Comparison of ENCODE assay signal across 21 cellular contexts in genomic region chr7:19133390-19133789, GRCh38. TPM values are rescaled to one million over a fixed set of nuclear protein-coding genes. Genes with fewer than 3 reads are reported as not detected.
"Had no signal": no experiment of that assay in that cellular context is flagged by ENCODE, and none has a peak within 500 bp of the region (broad histone marks: within the 10 kb centered on the region; RNA-seq: fewer than 3 reads in every experiment).

No MANE protein-coding gene starts in this region.

- DNase-seq: Karpas-422, KG1, MM.1S, NCI-H1092 treated with DMSO at 0.1 percent for 48 hours, NCI-H1436 treated with DMSO at 0.1 percent for 48 hours, NCI-H1694, NCI-H187 treated with DMSO at 0.1 percent for 48 hours, NCI-H2029 treated with DMSO at 0.1 percent for 48 hours, NCI-H2107, NCI-H2227 treated with DMSO at 0.1 percent for 48 hours, NCI-H524, NCI-H526 treated with DMSO at 0.1 percent for 48 hours, NCI-H774, RPMI8226 had no signal

- ATAC-seq: HepG2, SK-N-SH treated with all-trans-retinoic acid at 6 μM for 48 hours had no signal

RNA-seq across cellular contexts. Expression of gene FERD3L, which starts 11.8 kb away (rescaled TPM):
- total RNA-seq: HepG2, HT1080, IMR-90, M059J, NCI-H460, SK-MEL-5 had no signal

RNA-seq across cellular contexts. Expression of gene TWIST1, which starts 16.0 kb away (rescaled TPM):
- total RNA-seq: HepG2, NCI-H460 had no signal
